Comparison of ENCODE assay signal across 32 cellular contexts in the genomic region with DNA sequence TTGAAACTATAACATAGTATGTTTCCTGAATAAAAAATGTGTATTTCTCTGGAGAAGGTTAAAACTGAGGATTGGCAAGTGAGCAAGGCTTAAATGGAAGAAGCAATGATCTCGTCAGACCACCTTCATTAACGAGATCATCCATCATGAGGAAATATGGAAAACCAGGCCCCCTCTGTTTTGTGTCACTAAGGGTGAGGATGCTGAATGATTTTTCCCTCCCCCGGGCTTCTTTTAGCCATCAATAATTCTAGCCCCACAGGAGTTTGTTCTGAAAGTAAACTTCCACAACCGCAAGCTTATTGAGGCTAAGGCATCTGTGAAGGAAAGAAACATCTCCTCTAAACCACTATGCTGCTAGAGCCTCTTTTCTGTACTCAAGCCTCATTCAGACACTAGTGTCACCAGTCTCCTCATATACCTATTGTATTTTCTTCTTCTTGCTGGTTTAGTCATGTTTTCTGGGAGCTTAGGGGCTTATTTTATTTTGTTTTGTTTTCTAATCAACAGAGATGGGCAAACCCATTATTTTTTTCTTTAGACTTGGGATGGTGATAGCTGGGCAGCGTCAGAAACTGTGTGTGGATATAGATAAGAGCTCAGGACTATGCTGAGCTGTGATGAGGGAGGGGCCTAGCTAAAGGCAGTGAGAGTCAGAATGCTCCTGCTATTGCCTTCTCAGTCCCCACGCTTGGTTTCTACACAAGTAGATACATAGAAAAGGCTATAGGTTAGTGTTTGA. TPM values are rescaled to one million over a fixed set of nuclear protein-coding genes. Genes with fewer than 3 reads are reported as not detected.
"Had no signal": no experiment of that assay in that cellular context is flagged by ENCODE, and none has a peak within 500 bp of the region (broad histone marks: within the 10 kb centered on the region; RNA-seq: fewer than 3 reads in every experiment).

No MANE protein-coding gene starts in this region.

- H3K4me2 ChIP-seq: SK-N-SH had no signal

- H3K9me3 ChIP-seq: MG63, Peyer's patch, SJCRH30, SK-N-SH had no signal

- H3K27ac ChIP-seq: Peyer's patch, RWPE1, SJCRH30 had no signal

- H3K4me1 ChIP-seq: Peyer's patch, SJCRH30 had no signal

- ATAC-seq: activated naive CD4-positive, alpha-beta T cell treated with anti-CD3 and anti-CD28 coated beads, Interleukin-2, amount 50 U/mL, for 72 hours; activated naive CD8-positive, alpha-beta T cell treated with anti-CD3 and anti-CD28 coated beads, Interleukin-2, amount 50 U/mL, for 24 hours; activated T-cell treated with anti-CD3 and anti-CD28 coated beads, Interleukin-2, amount 50 U/mL, for 4 hours had no signal

- H3K36me3 ChIP-seq: MG63, Peyer's patch, SJCRH30 had no signal

- H3K27me3 ChIP-seq: MG63, Peyer's patch, SJCRH30 had no signal

- DNase-seq: activated B cell treated with CpG ODN at 0.5 μM for 24 hours; activated CD4-positive, alpha-beta memory T cell treated with anti-CD3 and anti-CD28 coated beads for 36 hours; activated CD4-positive, alpha-beta T cell treated with anti-CD3 and anti-CD28 coated beads for 1 hour; activated CD4-positive, alpha-beta T cell treated with anti-CD3 and anti-CD28 coated beads, Interleukin-2, amount 10 ng/mL, durations not matched to agents 24 days and 14 days; activated CD8-positive, alpha-beta memory T cell treated with anti-CD3 and anti-CD28 coated beads for 24 hours; activated effector memory CD4-positive, alpha-beta T cell treated with anti-CD3 and anti-CD28 coated beads, Interleukin-2, amount 50 U/mL, for 16 hours; activated naive CD4-positive, alpha-beta T cell treated with Interleukin-2 at 50 U/mL for 16 hours; activated naive CD8-positive, alpha-beta T cell treated with anti-CD3 and anti-CD28 coated beads, Interleukin-2, amount 50 U/mL, for 24 hours; activated T-cell treated with anti-CD3 and anti-CD28 coated beads, Interleukin-2, amount 50 U/mL, for 4 hours; amygdala; MG63; MV-4-11; NCI-H1092 treated with DMSO at 0.1 percent for 48 hours; NCI-H1417 treated with DMSO at 0.1 percent for 48 hours; NCI-H1694; NCI-H2029; NCI-H2107; NCI-H2171 treated with DMSO at 0.1 percent for 48 hours; NCI-H345; NCI-H510A; NCI-H526 treated with DMSO at 0.1 percent for 48 hours; NCI-H82; Peyer's patch; Right ventricle myocardium superior; SJCRH30; SK-N-SH; T-helper 1 cell had no signal

- H3K9ac ChIP-seq: SK-N-SH had no signal

- H3K4me3 ChIP-seq: MG63, Peyer's patch, SJCRH30 had no signal

RNA-seq across cellular contexts. Expression of a gene that starts 5.8 kb away (rescaled TPM):
- total RNA-seq: activated B cell treated with CpG ODN at 0.5 μM for 24 hours; activated CD4-positive, alpha-beta memory T cell treated with anti-CD3 and anti-CD28 coated beads for 36 hours; activated CD4-positive, alpha-beta T cell treated with anti-CD3 and anti-CD28 coated beads, Interleukin-2, amount 10 ng/mL, durations not matched to agents 24 days and 14 days; activated naive CD4-positive, alpha-beta T cell treated with anti-CD3 and anti-CD28 coated beads, Interleukin-2, amount 50 U/mL, for 72 hours; astrocyte; OCI-LY7; Peyer's patch; Right ventricle myocardium superior; T-helper 2 cell treated with Interferon-gamma antibody and Interleukin-4, amounts not matched to agents 100 ng/mL and 5 ng/mL, for 36 hours had no signal

RNA-seq across cellular contexts. Expression of a gene that starts 21.0 kb away (rescaled TPM):
- total RNA-seq: activated B cell treated with CpG ODN at 0.5 μM for 24 hours; activated CD4-positive, alpha-beta memory T cell treated with anti-CD3 and anti-CD28 coated beads for 36 hours; activated CD4-positive, alpha-beta T cell treated with anti-CD3 and anti-CD28 coated beads, Interleukin-2, amount 10 ng/mL, durations not matched to agents 24 days and 14 days; astrocyte; OCI-LY7; Peyer's patch; Right ventricle myocardium superior; SJCRH30; T-helper 2 cell treated with Interferon-gamma antibody and Interleukin-4, amounts not matched to agents 100 ng/mL and 5 ng/mL, for 36 hours had no signal

RNA-seq across cellular contexts. Expression of a gene that starts 25.9 kb away (rescaled TPM):
- total RNA-seq: activated B cell treated with CpG ODN at 0.5 μM for 24 hours; activated CD4-positive, alpha-beta memory T cell treated with anti-CD3 and anti-CD28 coated beads for 36 hours; activated CD4-positive, alpha-beta T cell treated with anti-CD3 and anti-CD28 coated beads, Interleukin-2, amount 10 ng/mL, durations not matched to agents 24 days and 14 days; activated naive CD4-positive, alpha-beta T cell treated with anti-CD3 and anti-CD28 coated beads, Interleukin-2, amount 50 U/mL, for 72 hours; astrocyte; OCI-LY7; Peyer's patch; Right ventricle myocardium superior; SJCRH30; T-helper 2 cell treated with Interferon-gamma antibody and Interleukin-4, amounts not matched to agents 100 ng/mL and 5 ng/mL, for 36 hours had no signal
- polyA plus RNA-seq: SK-N-SH had no signal

RNA-seq across cellular contexts. Expression of a gene that starts 26.2 kb away (rescaled TPM):
- total RNA-seq: activated B cell treated with CpG ODN at 0.5 μM for 24 hours; activated CD4-positive, alpha-beta memory T cell treated with anti-CD3 and anti-CD28 coated beads for 36 hours; activated CD4-positive, alpha-beta T cell treated with anti-CD3 and anti-CD28 coated beads, Interleukin-2, amount 10 ng/mL, durations not matched to agents 24 days and 14 days; activated naive CD4-positive, alpha-beta T cell treated with anti-CD3 and anti-CD28 coated beads, Interleukin-2, amount 50 U/mL, for 72 hours; activated T-cell treated with anti-CD3 and anti-CD28 coated beads, Interleukin-2, amount 50 U/mL, for 4 hours; astrocyte; OCI-LY7; Peyer's patch; Right ventricle myocardium superior; SJCRH30; T-helper 2 cell treated with Interferon-gamma antibody and Interleukin-4, amounts not matched to agents 100 ng/mL and 5 ng/mL, for 36 hours had no signal

RNA-seq across cellular contexts. Expression of a gene that starts 41.3 kb away (rescaled TPM):
- total RNA-seq: activated B cell treated with CpG ODN at 0.5 μM for 24 hours; activated CD4-positive, alpha-beta memory T cell treated with anti-CD3 and anti-CD28 coated beads for 36 hours; activated CD4-positive, alpha-beta T cell treated with anti-CD3 and anti-CD28 coated beads, Interleukin-2, amount 10 ng/mL, durations not matched to agents 24 days and 14 days; astrocyte; OCI-LY7; Peyer's patch; Right ventricle myocardium superior; SJCRH30; T-helper 2 cell treated with Interferon-gamma antibody and Interleukin-4, amounts not matched to agents 100 ng/mL and 5 ng/mL, for 36 hours had no signal
- polyA plus RNA-seq: SK-N-SH had no signal
